ENCODE assay signal across 3 cellular contexts in genomic region chr1:16732254-16732896, GRCh38. TPM values are rescaled to one million over a fixed set of nuclear protein-coding genes. Genes with fewer than 3 reads are reported as not detected.
"Had no signal": no experiment of that assay in that cellular context is flagged by ENCODE, and none has a peak within 500 bp of the region (broad histone marks: within the 10 kb centered on the region; RNA-seq: fewer than 3 reads in every experiment).

No MANE protein-coding gene starts in this region.

RNA-seq across cellular contexts. Expression of gene RNU1-4, which starts 7.9 kb away (rescaled TPM):
- total RNA-seq: HT1080, LHCN-M2 had no signal
- polyA plus RNA-seq: IMR-90 had no signal
